11 cellular contexts compared by ENCODE assay signal in genomic region chr11:128628343-128628673, GRCh38. TPM values are rescaled to one million over a fixed set of nuclear protein-coding genes. Genes with fewer than 3 reads are reported as not detected.
A peak's percentile ranks its signal among the peaks of the same experiment; 100 is the strongest.
DNase-seq lines count a peak whose midpoint lies in the region; ATAC-seq and TF ChIP-seq lines count a peak whose summit lies in the region.
"Had no signal": no experiment of that assay in that cellular context is flagged by ENCODE, and none has a peak within 500 bp of the region (broad histone marks: within the 10 kb centered on the region; RNA-seq: fewer than 3 reads in every experiment).

No MANE protein-coding gene starts in this region.

- no peaks in the 10 kb centered on the region for H3K36me3 Mint-ChIP-seq in T-cell

- TF ChIP-seq POLR2A in spleen (IDR thresholded peaks at IDR 0.05) (no peak), sigmoid colon (IDR thresholded peaks at IDR 0.05) (no peak)

- POLR2A ChIA-PET in T-cell (lab: Charles Lee): interaction anchor here (0.6 to 1.6 kb wide), 15 partner anchors 12 to 338 kb away, joined by 3 to 23 read pairs (median 3); no protein-coding TSS in a partner anchor

- H3K36me3 ChIP-seq in spleen (no peaks in the 10 kb centered on the region), sigmoid colon (no peaks in the 10 kb centered on the region)

- no peak for TF ChIP-seq CTCF in spleen (IDR thresholded peaks at IDR 0.05 in 8 of 11, conservative IDR thresholded peaks at IDR 0.05 in 3 of 11)
- TF ChIP-seq CTCF in sigmoid colon (IDR thresholded peaks at IDR 0.05): no peak

- H3K4me1 ChIP-seq in spleen: peaks cover 53 to 95% (median 88%) of the 10 kb centered on the region in 6 donors
- peaks cover 0 to 12% (median 3%) of the 10 kb centered on the region in 4 donors for H3K4me1 ChIP-seq in sigmoid colon

- H3K27ac ChIP-seq in spleen: peak overlapping the region; percentile 74 to 93 (median 83)
- no peak overlapping the region for H3K27ac ChIP-seq in sigmoid colon

- H3K4me1 Mint-ChIP-seq in T-cell: peaks cover 87 to 94% (median 90%) of the 10 kb centered on the region in 3 donors

- peak overlapping the region; percentile 99 to 100 for H3K27ac Mint-ChIP-seq in T-cell

- CTCF ChIA-PET in T-cell (lab: Charles Lee): interaction anchor here (0.6 to 7.2 kb wide), 29 partner anchors 36 to 471 kb away, joined by 3 to 109 read pairs (median 4); no protein-coding TSS in a partner anchor

- intact Hi-C loops in spleen (cut with DNase I; ENCODE audit: low total_unique reads): loop anchor here (10.0 kb wide), 2 partner anchors 74 to 114 kb away; no protein-coding TSS in a partner anchor
- intact Hi-C loops in sigmoid colon (cut with DNase I): loop anchor here (10.0 kb wide), 1 partner anchor 104 kb away; no protein-coding TSS in a partner anchor
- intact Hi-C loops in left ventricle myocardium superior (cut with micrococcal nuclease): no loop called here

- H3K4me3 Mint-ChIP-seq in T-cell: peak overlapping the region; percentile 62 to 71 (median 70)

- H3K9me3 Mint-ChIP-seq in T-cell: no peaks in the 10 kb centered on the region

- peak overlapping the region in 1 of 8 donors; percentile 24 for H3K4me3 ChIP-seq in spleen
- no peak overlapping the region for H3K4me3 ChIP-seq in sigmoid colon

- DNase-seq in activated CD4-positive, CD25-positive, alpha-beta regulatory T cell (lab: John Stamatoyannopoulos, UW): no peak
- DNase-seq in T-cell (no peak), spleen (no peak), cerebellum (ENCODE audit: low spot score) (no peak), sigmoid colon (no peak), left ventricle myocardium superior (no peak)
- DNase-seq: activated CD4-positive, alpha-beta T cell treated with anti-CD3 and anti-CD28 coated beads, Interleukin-2, amount 50 U/mL, for 1 hour; NCI-H187 treated with DMSO at 0.1 percent for 48 hours had no signal

- H3K9me3 ChIP-seq in spleen (no peaks in the 10 kb centered on the region), sigmoid colon (no peaks in the 10 kb centered on the region)

- TF ChIP-seq EP300 in sigmoid colon (IDR thresholded peaks at IDR 0.05): no peak

- no peaks in the 10 kb centered on the region for H3K27me3 ChIP-seq in spleen (replicated peaks in 1 of 7)
- no peaks in the 10 kb centered on the region for H3K27me3 ChIP-seq in sigmoid colon

- H3K27me3 Mint-ChIP-seq in T-cell: peaks cover 0 to 1% of the 10 kb centered on the region in 2 donors

- ATAC-seq in activated CD4-positive, CD25-positive, alpha-beta regulatory T cell treated with anti-CD3 and anti-CD28 coated beads, Interleukin-2, amount 50 U/mL, for 24 hours: peak; percentile 8 to 14
- peak; percentile 20 for ATAC-seq in HG02642 (IDR thresholded peaks at IDR 0.05; ENCODE audit: poor library complexity, unreplicated experiment)
- ATAC-seq in T-cell (replicated peaks in 1 of 4): no peak
- ATAC-seq in left ventricle myocardium superior: no peak
- ATAC-seq: right cardiac atrium had no signal

- WGBS in spleen, 5 donors: 67 to 81% (median 76%) methylated on average over 5 of the region's 5 CpGs
- WGBS in sigmoid colon, 2 donors: 78 to 84% methylated on average over 5 of the region's 5 CpGs

RNA-seq across cellular contexts. Expression of gene ETS1, which starts 41.0 kb away (rescaled TPM):
- total RNA-seq in T-cell (1,000 to 10,000 TPM in 1 of 5 donors, 100 to 1,000 TPM in 4; 773 to 1,065 (median 854) TPM), spleen (100 to 1,000 TPM; 328 to 455 (median 371) TPM), cerebellum (14.6 TPM), sigmoid colon (10 to 100 TPM; 23.3 to 29.5 (median 25.3) TPM), left ventricle myocardium superior (53.4 TPM)
- polyA plus RNA-seq in spleen (10 to 100 TPM; 58.1 to 95.2 (median 90.3) TPM), sigmoid colon (100 to 1,000 TPM in 1 of 3 donors, 10 to 100 TPM in 2; 12.5 to 122 (median 14.4) TPM)

Comparison
In these comparisons a context has a peak if more than half of its experiments do, and no peak if none do; other contexts are left out.
1. ATAC-seq: peak in activated CD4-positive, CD25-positive, alpha-beta regulatory T cell treated with anti-CD3 and anti-CD28 coated beads, Interleukin-2, amount 50 U/mL, for 24 hours (2 of 2) and HG02642 (single experiment); none in T-cell (0 of 4) and left ventricle myocardium superior (single experiment).
2. H3K27ac ChIP-seq: peak in spleen (8 of 8); none in sigmoid colon (0 of 4).